ENCODE assay signal across 13 cellular contexts in genomic region chr15:52498700-52499099, GRCh38.
"Had no signal": no experiment of that assay in that cellular context is flagged by ENCODE, and none has a peak within 500 bp of the region (broad histone marks: within the 10 kb centered on the region; RNA-seq: fewer than 3 reads in every experiment).

No MANE protein-coding gene starts in this region.

- H3K27me3 ChIP-seq: tibial nerve had no signal

- H3K9me3 Mint-ChIP-seq: dendritic cell treated with granulocyte-macrophage colony-stimulating factor and Interleukin-4, amounts not matched to agents 40 ng/mL and 50 ng/mL, for 4 days; nephron progenitor cell; T-helper 1 cell treated with Interleukin-12 subunit alpha and Interleukin-12 subunit beta and Interleukin-4 antibody, amounts not matched to agents 30 μg/mL and 1 μg/mL, for 36 hours had no signal

- H3K27ac Mint-ChIP-seq: activated naive CD8-positive, alpha-beta T cell; brain; dendritic cell treated with granulocyte-macrophage colony-stimulating factor and Interleukin-4, amounts not matched to agents 40 ng/mL and 50 ng/mL, for 4 days; nephron progenitor cell; progenitor cell of endocrine pancreas; T-helper 1 cell treated with Interleukin-12 subunit alpha and Interleukin-12 subunit beta and Interleukin-4 antibody, amounts not matched to agents 30 μg/mL and 1 μg/mL, for 36 hours had no signal

- H3K27ac ChIP-seq: tibial nerve had no signal

- H3K4me3 ChIP-seq: lung, tibial nerve had no signal

- H3K4me1 Mint-ChIP-seq: nephron progenitor cell had no signal

- H3K36me3 ChIP-seq: tibial nerve had no signal

- H3K9me3 ChIP-seq: tibial nerve had no signal

- H3K4me3 Mint-ChIP-seq: activated naive CD8-positive, alpha-beta T cell; brain; dendritic cell treated with granulocyte-macrophage colony-stimulating factor and Interleukin-4, amounts not matched to agents 40 ng/mL and 50 ng/mL, for 4 days; nephron progenitor cell; T-helper 1 cell treated with Interleukin-12 subunit alpha and Interleukin-12 subunit beta and Interleukin-4 antibody, amounts not matched to agents 30 μg/mL and 1 μg/mL, for 36 hours had no signal

- DNase-seq: activated CD4-positive, alpha-beta T cell treated with anti-CD3 and anti-CD28 coated beads, Interleukin-2, amount 50 U/mL, for 48 hours; activated gamma-delta T cell treated with Interleukin-2 at 50 U/mL for 16 hours; effector memory CD4-positive, alpha-beta T cell; nephron progenitor cell; occipital lobe; stimulated activated naive CD8-positive, alpha-beta T cell treated with anti-CD3 and anti-CD28 coated beads, Interleukin-15, Interleukin-2, amounts not matched to agents 100 U/mL and 50 U/mL, for 24 hours had no signal

- H3K27me3 Mint-ChIP-seq: activated naive CD8-positive, alpha-beta T cell; brain; dendritic cell treated with granulocyte-macrophage colony-stimulating factor and Interleukin-4, amounts not matched to agents 40 ng/mL and 50 ng/mL, for 4 days; progenitor cell of endocrine pancreas had no signal
